In the genomic region with DNA sequence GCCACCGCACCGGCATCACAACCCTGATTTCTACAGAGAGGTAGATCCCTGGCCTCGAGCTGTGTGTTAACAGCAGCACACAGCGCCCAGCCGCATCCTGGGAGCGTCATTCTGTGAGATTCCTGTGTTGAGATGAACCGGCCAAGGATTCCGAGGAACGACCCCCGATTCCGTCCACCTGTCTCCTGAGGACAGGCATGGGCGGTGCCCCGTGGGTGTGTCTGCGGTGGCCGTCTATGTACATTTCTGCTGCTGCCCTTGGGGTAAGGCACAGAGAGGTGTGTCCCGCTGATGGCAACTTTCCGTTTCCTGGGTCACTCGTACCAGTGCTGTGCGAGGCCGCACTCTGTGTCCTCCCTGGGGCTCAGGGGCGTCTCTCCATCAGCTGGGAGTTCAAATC, we compare ENCODE assay signal across 2 cellular contexts.
TF ChIP-seq lines count a peak whose summit lies in the region.

No MANE protein-coding gene starts in this region.

TF ChIP-seq in IMR-90, 13 proteins besides CTCF, POLR2A, EP300 and RAD21:
- TF ChIP-seq RCOR1 (IDR thresholded peaks at IDR 0.05; ENCODE audit: insufficient replicate concordance, low read length): no peak
- no peak for TF ChIP-seq MXI1 (IDR thresholded peaks at IDR 0.05; ENCODE audit: borderline replicate concordance, low read depth, low read length)
- TF ChIP-seq MAZ (IDR thresholded peaks at IDR 0.05; ENCODE audit: borderline replicate concordance, low read depth, low read length): no peak
- no peak for TF ChIP-seq FOS (IDR thresholded peaks at IDR 0.05; ENCODE audit: low read depth, low read length)
- TF ChIP-seq MAFK (IDR thresholded peaks at IDR 0.05; ENCODE audit: low read depth, low read length): no peak
- no peak for TF ChIP-seq RFX5 (IDR thresholded peaks at IDR 0.05; ENCODE audit: low read depth, low read length)
- no peak for TF ChIP-seq NFE2L2 (IDR thresholded peaks at IDR 0.05; ENCODE audit: low read depth, low read length)
- TF ChIP-seq, protein P1, sequence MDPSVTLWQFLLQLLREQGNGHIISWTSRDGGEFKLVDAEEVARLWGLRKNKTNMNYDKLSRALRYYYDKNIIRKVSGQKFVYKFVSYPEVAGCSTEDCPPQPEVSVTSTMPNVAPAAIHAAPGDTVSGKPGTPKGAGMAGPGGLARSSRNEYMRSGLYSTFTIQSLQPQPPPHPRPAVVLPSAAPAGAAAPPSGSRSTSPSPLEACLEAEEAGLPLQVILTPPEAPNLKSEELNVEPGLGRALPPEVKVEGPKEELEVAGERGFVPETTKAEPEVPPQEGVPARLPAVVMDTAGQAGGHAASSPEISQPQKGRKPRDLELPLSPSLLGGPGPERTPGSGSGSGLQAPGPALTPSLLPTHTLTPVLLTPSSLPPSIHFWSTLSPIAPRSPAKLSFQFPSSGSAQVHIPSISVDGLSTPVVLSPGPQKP (IDR thresholded peaks at IDR 0.05; ENCODE audit: borderline replicate concordance, low read depth, low read length): no peak
- no peak for TF ChIP-seq CEBPB (IDR thresholded peaks at IDR 0.05; ENCODE audit: low read depth, low read length)
- TF ChIP-seq CHD1 (IDR thresholded peaks at IDR 0.05; ENCODE audit: low read depth, low read length): no peak
- no peak for TF ChIP-seq SMC3 (IDR thresholded peaks at IDR 0.05; ENCODE audit: low read depth, low read length)
TF ChIP-seq in IMR-90: peak in this region for 0.

TF ChIP-seq in endothelial cell of umbilical vein, 7 proteins besides CTCF, POLR2A, EP300 and RAD21:
- TF ChIP-seq JUN (IDR thresholded peaks at IDR 0.05; ENCODE audit: borderline replicate concordance, insufficient read depth, insufficient read length, low read depth) (no peak), POLR2AphosphoS5 (IDR thresholded peaks at IDR 0.05; ENCODE audit: insufficient read depth, low read depth, low read length) (no peak), MAX (IDR thresholded peaks at IDR 0.05; ENCODE audit: insufficient read depth, insufficient read length) (no peak), MYC (IDR thresholded peaks at IDR 0.05; ENCODE audit: low read depth, low read length) (no peak), EZH2 (IDR thresholded peaks at IDR 0.05; ENCODE audit: borderline replicate concordance, low read depth, low read length, severe bottlenecking) (no peak), GATA2 (IDR thresholded peaks at IDR 0.05; ENCODE audit: insufficient read depth, insufficient read length, low read depth, low read length) (no peak), FOS (IDR thresholded peaks at IDR 0.05; ENCODE audit: borderline replicate concordance, insufficient read depth, low read length) (no peak)
